Comparison of ENCODE assay signal across 25 cellular contexts in genomic region chr6:137651591-137652335, GRCh38.
DNase-seq lines count a peak whose midpoint lies in the region; ATAC-seq and TF ChIP-seq lines count a peak whose summit lies in the region.
"Had no signal": no experiment of that assay in that cellular context is flagged by ENCODE, and none has a peak within 500 bp of the region (broad histone marks: within the 10 kb centered on the region; RNA-seq: fewer than 3 reads in every experiment).

No MANE protein-coding gene starts in this region.

- H3K27me3 Mint-ChIP-seq in activated B cell treated with CpG ODN at 0.5 μM for 24 hours = peaks cover 13% of the 10 kb centered on the region
- peaks cover 10% of the 10 kb centered on the region for H3K27me3 Mint-ChIP-seq in activated T-helper 17 cell treated with anti-CD3 and anti-CD28 coated beads, Interleukin-2, amount 50 U/mL, for 72 hours

- H3K36me3 ChIP-seq in mucosa of descending colon (ENCODE audit: low read depth) (no peaks in the 10 kb centered on the region), transverse colon (no peaks in the 10 kb centered on the region), adrenal gland (replicated peaks in 1 of 2) (no peaks in the 10 kb centered on the region)
- H3K36me3 ChIP-seq: SJSA1 had no signal

- H3K9me3 ChIP-seq in mucosa of descending colon (peaks cover 30% of the 10 kb centered on the region), transverse colon (peaks cover 14 to 20% of the 10 kb centered on the region in 2 donors), adrenal gland (replicated peaks in 1 of 3) (peaks cover 4 to 20% (median 7%) of the 10 kb centered on the region in 3 donors)
- H3K9me3 ChIP-seq: SJSA1 had no signal

- TF ChIP-seq EP300 in transverse colon (IDR thresholded peaks at IDR 0.05; ENCODE audit: low read depth) = no peak

- H3K36me3 Mint-ChIP-seq in activated B cell treated with CpG ODN at 0.5 μM for 24 hours (ENCODE audit: low read depth) = peaks cover 1% of the 10 kb centered on the region
- no peaks in the 10 kb centered on the region for H3K36me3 Mint-ChIP-seq in activated T-helper 17 cell treated with anti-CD3 and anti-CD28 coated beads, Interleukin-2, amount 50 U/mL, for 72 hours (ENCODE audit: low read depth)

- in situ Hi-C loops in transverse colon (cut with MboI; ENCODE audit: low pct_ligation_motif_present in 1 of 4, low pct_unique_long_range_greater_than_20kb in 1 of 4, low sequenced_read_pairs in 3 of 4) = no loop called here

- H3K27ac Mint-ChIP-seq in activated B cell treated with CpG ODN at 0.5 μM for 24 hours = peak overlapping the region; percentile 36
- H3K27ac Mint-ChIP-seq in activated T-helper 17 cell treated with anti-CD3 and anti-CD28 coated beads, Interleukin-2, amount 50 U/mL, for 72 hours = no peak overlapping the region
- H3K27ac Mint-ChIP-seq: CD4-positive, alpha-beta memory T cell had no signal

- no peak for DNase-seq in activated B cell treated with CpG ODN at 0.5 μM for 24 hours
- peak; percentile 72 to 75 for DNase-seq in left colon
- DNase-seq in mucosa of descending colon = peak; percentile 55 to 83 (median 58)
- DNase-seq in transverse colon = peak; percentile 74
- no peak for DNase-seq in middle frontal gyrus (ENCODE audit: extremely low spot score, low spot score)
- DNase-seq in SW480 (ENCODE audit: low spot score) = no peak
- DNase-seq in adrenal gland = no peak
- DNase-seq: C1 segment of cervical spinal cord; CD4-positive, alpha-beta memory T cell; COR-L47; DMS 273 treated with DMSO at 0.1 percent for 48 hours; GM23248; H7; Kasumi-1; NCI-H1105; NCI-H146; NCI-H1930; NCI-H2107; NCI-H524; NCI-H774; PC-3 had no signal

- no peak for ATAC-seq in activated B cell treated with CpG ODN at 0.5 μM for 24 hours (ENCODE audit: low read depth)
- peak; percentile 67 for ATAC-seq in left colon
- ATAC-seq in mucosa of descending colon = peak; percentile 70
- no peak for ATAC-seq in activated T-helper 17 cell treated with anti-CD3 and anti-CD28 coated beads, Interleukin-2, amount 50 U/mL, for 72 hours (replicated peaks)
- ATAC-seq: K562, PC-3, Right ventricle myocardium inferior had no signal

- WGBS in transverse colon (ENCODE audit: low coverage in 1 of 2), 2 donors = 56 to 82% methylated on average over 4 to 9 of the region's 9 CpGs
- WGBS in adrenal gland, 4 donors = 87 to 90% (median 88%) methylated on average over 9 of the region's 9 CpGs

- H3K4me1 Mint-ChIP-seq in activated B cell treated with CpG ODN at 0.5 μM for 24 hours = no peaks in the 10 kb centered on the region
- H3K4me1 Mint-ChIP-seq in activated T-helper 17 cell treated with anti-CD3 and anti-CD28 coated beads, Interleukin-2, amount 50 U/mL, for 72 hours = peaks cover 6% of the 10 kb centered on the region
- H3K4me1 Mint-ChIP-seq: CD4-positive, alpha-beta memory T cell had no signal

- H3K4me1 ChIP-seq in mucosa of descending colon (ENCODE audit: low read depth) (peaks cover 9% of the 10 kb centered on the region), transverse colon (peaks cover 0 to 52% (median 5%) of the 10 kb centered on the region in 4 donors), adrenal gland (replicated peaks in 1 of 2) (no peaks in the 10 kb centered on the region)

- H3K4me3 ChIP-seq in mucosa of descending colon = no peak overlapping the region
- no peak overlapping the region for H3K4me3 ChIP-seq in transverse colon
- no peak overlapping the region for H3K4me3 ChIP-seq in adrenal gland
- H3K4me3 ChIP-seq: GM23248, K562, SJSA1 had no signal

- TF ChIP-seq CTCF in activated B cell treated with CpG ODN at 0.5 μM for 24 hours (IDR thresholded peaks at IDR 0.05) (no peak), mucosa of descending colon (IDR thresholded peaks at IDR 0.05) (no peak), transverse colon (IDR thresholded peaks at IDR 0.05) (no peak), adrenal gland (IDR thresholded peaks at IDR 0.05) (no peak)

- H3K27me3 ChIP-seq in transverse colon (no peaks in the 10 kb centered on the region), adrenal gland (no peaks in the 10 kb centered on the region)
- H3K27me3 ChIP-seq: SJSA1 had no signal

- peaks cover 8% of the 10 kb centered on the region for H3K9me3 Mint-ChIP-seq in activated B cell treated with CpG ODN at 0.5 μM for 24 hours
- H3K9me3 Mint-ChIP-seq in activated T-helper 17 cell treated with anti-CD3 and anti-CD28 coated beads, Interleukin-2, amount 50 U/mL, for 72 hours = no peaks in the 10 kb centered on the region

- TF ChIP-seq POLR2A in transverse colon (IDR thresholded peaks at IDR 0.05) (no peak), adrenal gland (IDR thresholded peaks at IDR 0.05) (no peak)

- H3K27ac ChIP-seq in transverse colon (peak overlapping the region; percentile 1 to 78 (median 61)), adrenal gland (no peak overlapping the region)
- H3K27ac ChIP-seq: GM23248, SJSA1 had no signal

- CTCF ChIA-PET in activated B cell treated with CpG ODN at 0.5 μM for 24 hours (lab: Charles Lee) = no interaction called here

- POLR2A ChIA-PET in activated B cell treated with CpG ODN at 0.5 μM for 24 hours (lab: Charles Lee) = interaction anchor here (0.7 kb wide), 1 partner anchor 629 kb away, joined by 3 read pairs; no protein-coding TSS in a partner anchor

- no peak overlapping the region for H3K4me3 Mint-ChIP-seq in activated B cell treated with CpG ODN at 0.5 μM for 24 hours
- no peak overlapping the region for H3K4me3 Mint-ChIP-seq in activated T-helper 17 cell treated with anti-CD3 and anti-CD28 coated beads, Interleukin-2, amount 50 U/mL, for 72 hours

- intact Hi-C loops in activated B cell treated with CpG ODN at 0.5 μM for 24 hours (cut with micrococcal nuclease) = no loop called here
- intact Hi-C loops in left colon (cut with DNase I, micrococcal nuclease) = no loop called here
- intact Hi-C loops in mucosa of descending colon (cut with DNase I, micrococcal nuclease) = no loop called here
- intact Hi-C loops in transverse colon (cut with DNase I; ENCODE audit: low total_unique reads) = no loop called here
- intact Hi-C loops in adrenal gland (cut with DNase I) = no loop called here

Comparison
In these comparisons a context has a peak if more than half of its experiments do, and no peak if none do; other contexts are left out.
1. ATAC-seq: peak in left colon (single experiment) and mucosa of descending colon (single experiment); none in activated B cell treated with CpG ODN at 0.5 μM for 24 hours (single experiment) and activated T-helper 17 cell treated with anti-CD3 and anti-CD28 coated beads, Interleukin-2, amount 50 U/mL, for 72 hours (single experiment).
2. DNase-seq: peak in left colon (2 of 2), mucosa of descending colon (3 of 3) and transverse colon (single experiment); none in activated B cell treated with CpG ODN at 0.5 μM for 24 hours (single experiment), middle frontal gyrus (single experiment), SW480 (single experiment) and adrenal gland (0 of 7).
3. H3K27ac ChIP-seq: peak in transverse colon (4 of 4); none in adrenal gland (0 of 5).